1 cellular context compared by ENCODE assay signal in genomic region chr1:23777979-23778814, GRCh38.
TF ChIP-seq lines count a peak whose summit lies in the region.

PITHD1 (plus strand) TSS chr1:23778418; CDS start chr1:23778516, 98 bp downstream.

TF ChIP-seq in K562, 482 proteins besides CTCF, POLR2A, EP300 and RAD21 (continued from another document and continues in another):
- TF ChIP-seq CBX3 (IDR thresholded peaks at IDR 0.05; ENCODE audit: borderline replicate concordance in 1 of 2, low read length in 2 of 2) (peak in 1 of 2 experiments; percentile 91; a peak in 2 of 3 replicates), TBP (optimal IDR thresholded peaks at IDR 0.05; ENCODE audit: low read depth, low read length) (peak; percentile 77), ARID3A (IDR thresholded peaks at IDR 0.05; ENCODE audit: borderline replicate concordance, low read depth, low read length) (peak; percentile 19; the same call in 1 of the 2 replicates), ZNF224 (CRISPR knock-in tag; IDR thresholded peaks at IDR 0.05) (no peak), ZNF347 (CRISPR knock-in tag; IDR thresholded peaks at IDR 0.05; ENCODE audit: low read depth) (no peak), LARP7 (IDR thresholded peaks at IDR 0.05) (no peak), ZNF584 (CRISPR knock-in tag; IDR thresholded peaks at IDR 0.05; ENCODE audit: low read depth) (no peak), SMARCC2 (IDR thresholded peaks at IDR 0.05; ENCODE audit: low read depth) (peak; percentile 79; the same call in 1 of the 2 replicates), ELF4 (CRISPR knock-in tag; IDR thresholded peaks at IDR 0.05) (no peak; the same call in 1 of the 2 replicates), TCF3 (CRISPR knock-in tag; IDR thresholded peaks at IDR 0.05) (peak; percentile 97), AFF4 (CRISPR knock-in tag; IDR thresholded peaks at IDR 0.05) (peak; percentile 97), ZNF384 (IDR thresholded peaks at IDR 0.05; ENCODE audit: low read depth, low read length) (no peak), ETV6 (IDR thresholded peaks at IDR 0.05; ENCODE audit: borderline replicate concordance in 1 of 2, low read depth in 2 of 2, low read length in 1 of 2) (no peak), ETV6 (CRISPR knock-in tag; IDR thresholded peaks at IDR 0.05; ENCODE audit: borderline replicate concordance) (peak; percentile 78; the same call in 1 of the 2 replicates), ZBTB34 (CRISPR knock-in tag; IDR thresholded peaks at IDR 0.05) (no peak), SMARCE1 (IDR thresholded peaks at IDR 0.05) (peak; percentile 92; the same call in 1 of the 2 replicates), SMAD3 (CRISPR knock-in tag; conservative IDR thresholded peaks at IDR 0.05) (0 out of 2 replicates have a peak, but pooled peaks have one; percentile 11), VEZF1 (CRISPR knock-in tag; IDR thresholded peaks at IDR 0.05) (peak; percentile 100), CBFA2T2 (conservative IDR thresholded peaks at IDR 0.05) (peak; percentile 95), FOXA3 (CRISPR knock-in tag; conservative IDR thresholded peaks at IDR 0.05 in 1 of 2, IDR thresholded peaks at IDR 0.05 in 1 of 2) (0 out of 4 replicates have a peak, but pooled peaks of 1 of the 2 experiments have one; percentile 29), ZNF398 (CRISPR knock-in tag; IDR thresholded peaks at IDR 0.05) (no peak), ZNF134 (CRISPR knock-in tag; conservative IDR thresholded peaks at IDR 0.05) (no peak), LCOR (CRISPR knock-in tag; IDR thresholded peaks at IDR 0.05) (peak; percentile 95), ZNF121 (CRISPR knock-in tag; conservative IDR thresholded peaks at IDR 0.05) (no peak), ZNF764 (CRISPR knock-in tag; IDR thresholded peaks at IDR 0.05; ENCODE audit: low read depth) (no peak), ZNF717 (CRISPR knock-in tag; IDR thresholded peaks at IDR 0.05) (no peak), CCNT2 (IDR thresholded peaks at IDR 0.05; ENCODE audit: borderline replicate concordance, extremely low read depth, insufficient read length, low read depth, low read length) (peak; percentile 28), STAT5A (IDR thresholded peaks at IDR 0.05; ENCODE audit: borderline replicate concordance, low read length) (peak; percentile 93), CTCFL (IDR thresholded peaks at IDR 0.05; ENCODE audit: borderline replicate concordance, insufficient read depth, low read depth, low read length, poor library complexity, severe bottlenecking) (no peak), USF1 (CRISPR knock-in tag; IDR thresholded peaks at IDR 0.05) (0 out of 2 replicates have a peak, but pooled peaks have one; percentile 4), XRCC4 (IDR thresholded peaks at IDR 0.05; ENCODE audit: extremely low read depth, insufficient read depth, insufficient read length) (no peak), ZNF41 (CRISPR knock-in tag; conservative IDR thresholded peaks at IDR 0.05) (no peak), ZNF232 (CRISPR knock-in tag; IDR thresholded peaks at IDR 0.05) (no peak), ZNF280B (CRISPR knock-in tag; IDR thresholded peaks at IDR 0.05) (no peak), TBL1XR1 (IDR thresholded peaks at IDR 0.05; ENCODE audit: low read length in 2 of 2) (peak; percentile 89 to 91), ILF3 (IDR thresholded peaks at IDR 0.05; ENCODE audit: borderline replicate concordance) (peak; percentile 85; the same call in 1 of the 2 replicates), ZNF449 (CRISPR knock-in tag; IDR thresholded peaks at IDR 0.05) (no peak), ELK1 (CRISPR knock-in tag; IDR thresholded peaks at IDR 0.05) (no peak), SIN3B (IDR thresholded peaks at IDR 0.05; ENCODE audit: low read depth) (peak; percentile 91), FUS (optimal IDR thresholded peaks at IDR 0.05; ENCODE audit: low read depth, low read length) (peak; percentile 42), C11orf30 (IDR thresholded peaks at IDR 0.05; ENCODE audit: low read depth) (peak; percentile 93), ATF6 (CRISPR knock-in tag; IDR thresholded peaks at IDR 0.05) (0 out of 2 replicates have a peak, but pooled peaks have one; percentile 67)
